In genomic region chr11:69640995-69641581, GRCh38 we compare ENCODE assay signal across 1 cellular context.
A peak's percentile ranks its signal among the peaks of the same experiment; 100 is the strongest.
TF ChIP-seq lines count a peak whose summit lies in the region.

CCND1 (plus strand) TSS chr11:69641156; CDS start chr11:69641314, 158 bp downstream.

TF ChIP-seq in HepG2, 621 proteins besides CTCF, POLR2A, EP300 and RAD21 (continued from another document and continues in another):
- TF ChIP-seq BATF2 (CRISPR knock-in tag; IDR thresholded peaks at IDR 0.05) (no peak), CCDC6 (CRISPR knock-in tag; IDR thresholded peaks at IDR 0.05) (no peak), FOXA1 (IDR thresholded peaks at IDR 0.05) (no peak), FOXA1 (CRISPR knock-in tag; IDR thresholded peaks at IDR 0.05) (0 out of 2 replicates have a peak, but pooled peaks have one; percentile 30), MAF1 (CRISPR knock-in tag; IDR thresholded peaks at IDR 0.05; ENCODE audit: borderline replicate concordance) (0 out of 2 replicates have a peak, but pooled peaks have one; percentile 52), RFX3 (CRISPR knock-in tag; IDR thresholded peaks at IDR 0.05) (no peak), ZFP36L1 (CRISPR knock-in tag; IDR thresholded peaks at IDR 0.05) (no peak), SP140L (CRISPR knock-in tag; IDR thresholded peaks at IDR 0.05; ENCODE audit: borderline replicate concordance) (no peak), TERF1 (CRISPR knock-in tag; IDR thresholded peaks at IDR 0.05) (no peak), HMGA1 (CRISPR knock-in tag; conservative IDR thresholded peaks at IDR 0.05) (no peak), ZNF589 (CRISPR knock-in tag; conservative IDR thresholded peaks at IDR 0.05) (no peak; the same call in 1 of the 2 replicates), ZNF740 (CRISPR knock-in tag; IDR thresholded peaks at IDR 0.05) (peak; percentile 61), MBNL3 (CRISPR knock-in tag; conservative IDR thresholded peaks at IDR 0.05) (no peak), HNF4A (CRISPR knock-in tag; IDR thresholded peaks at IDR 0.05) (peak; percentile 76), MATR3 (CRISPR knock-in tag; IDR thresholded peaks at IDR 0.05) (no peak), HINFP (CRISPR knock-in tag; IDR thresholded peaks at IDR 0.05; ENCODE audit: low read depth) (no peak), NFKB2 (CRISPR knock-in tag; IDR thresholded peaks at IDR 0.05; ENCODE audit: borderline replicate concordance) (peak; percentile 47), LBX2 (CRISPR knock-in tag; IDR thresholded peaks at IDR 0.05; ENCODE audit: borderline replicate concordance) (peak; percentile 62; the same call in 1 of the 2 replicates), AGO1 (IDR thresholded peaks at IDR 0.05; ENCODE audit: low read depth, low read length, poor library complexity, severe bottlenecking) (no peak), CBX2 (IDR thresholded peaks at IDR 0.05; ENCODE audit: low read depth, low read length) (no peak), CBX2 (CRISPR knock-in tag; IDR thresholded peaks at IDR 0.05; ENCODE audit: low read depth) (no peak), KMT2B (CRISPR knock-in tag; IDR thresholded peaks at IDR 0.05) (no peak), ZNF205 (CRISPR knock-in tag; IDR thresholded peaks at IDR 0.05) (no peak), SOX6 (IDR thresholded peaks at IDR 0.05) (no peak), SOX6 (CRISPR knock-in tag; IDR thresholded peaks at IDR 0.05) (peak; percentile 83), NFIB (CRISPR knock-in tag; IDR thresholded peaks at IDR 0.05; ENCODE audit: borderline replicate concordance) (no peak), FUBP1 (CRISPR knock-in tag; IDR thresholded peaks at IDR 0.05; ENCODE audit: borderline replicate concordance) (no peak), ADNP (CRISPR knock-in tag; IDR thresholded peaks at IDR 0.05) (no peak), ZNF549 (CRISPR knock-in tag; IDR thresholded peaks at IDR 0.05) (no peak), ZNF256 (CRISPR knock-in tag; conservative IDR thresholded peaks at IDR 0.05) (no peak; the same call in 1 of the 2 replicates), ZNF235 (CRISPR knock-in tag; IDR thresholded peaks at IDR 0.05; ENCODE audit: borderline replicate concordance) (0 out of 2 replicates have a peak, but pooled peaks have one; percentile 48), ZNF207 (IDR thresholded peaks at IDR 0.05; ENCODE audit: borderline replicate concordance) (no peak), DMTF1 (CRISPR knock-in tag; IDR thresholded peaks at IDR 0.05) (no peak), ZUFSP (CRISPR knock-in tag; IDR thresholded peaks at IDR 0.05; ENCODE audit: borderline replicate concordance) (no peak), PAWR (CRISPR knock-in tag; IDR thresholded peaks at IDR 0.05; ENCODE audit: borderline replicate concordance) (no peak), ZNF224 (CRISPR knock-in tag; IDR thresholded peaks at IDR 0.05) (no peak), ZNF501 (CRISPR knock-in tag; IDR thresholded peaks at IDR 0.05) (peak; percentile 59; the same call in 1 of the 2 replicates)
- TF ChIP-seq, protein P1, sequence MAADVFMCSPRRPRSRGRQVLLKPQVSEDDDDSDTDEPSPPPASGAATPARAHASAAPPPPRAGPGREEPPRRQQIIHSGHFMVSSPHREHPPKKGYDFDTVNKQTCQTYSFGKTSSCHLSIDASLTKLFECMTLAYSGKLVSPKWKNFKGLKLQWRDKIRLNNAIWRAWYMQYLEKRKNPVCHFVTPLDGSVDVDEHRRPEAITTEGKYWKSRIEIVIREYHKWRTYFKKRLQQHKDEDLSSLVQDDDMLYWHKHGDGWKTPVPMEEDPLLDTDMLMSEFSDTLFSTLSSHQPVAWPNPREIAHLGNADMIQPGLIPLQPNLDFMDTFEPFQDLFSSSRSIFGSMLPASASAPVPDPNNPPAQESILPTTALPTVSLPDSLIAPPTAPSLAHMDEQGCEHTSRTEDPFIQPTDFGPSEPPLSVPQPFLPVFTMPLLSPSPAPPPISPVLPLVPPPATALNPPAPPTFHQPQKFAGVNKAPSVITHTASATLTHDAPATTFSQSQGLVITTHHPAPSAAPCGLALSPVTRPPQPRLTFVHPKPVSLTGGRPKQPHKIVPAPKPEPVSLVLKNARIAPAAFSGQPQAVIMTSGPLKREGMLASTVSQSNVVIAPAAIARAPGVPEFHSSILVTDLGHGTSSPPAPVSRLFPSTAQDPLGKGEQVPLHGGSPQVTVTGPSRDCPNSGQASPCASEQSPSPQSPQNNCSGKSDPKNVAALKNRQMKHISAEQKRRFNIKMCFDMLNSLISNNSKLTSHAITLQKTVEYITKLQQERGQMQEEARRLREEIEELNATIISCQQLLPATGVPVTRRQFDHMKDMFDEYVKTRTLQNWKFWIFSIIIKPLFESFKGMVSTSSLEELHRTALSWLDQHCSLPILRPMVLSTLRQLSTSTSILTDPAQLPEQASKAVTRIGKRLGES (CRISPR knock-in tag; IDR thresholded peaks at IDR 0.05; ENCODE audit: borderline replicate concordance), result peak; percentile 48; the same call in 1 of the 2 replicates
- TF ChIP-seq, protein P2, sequence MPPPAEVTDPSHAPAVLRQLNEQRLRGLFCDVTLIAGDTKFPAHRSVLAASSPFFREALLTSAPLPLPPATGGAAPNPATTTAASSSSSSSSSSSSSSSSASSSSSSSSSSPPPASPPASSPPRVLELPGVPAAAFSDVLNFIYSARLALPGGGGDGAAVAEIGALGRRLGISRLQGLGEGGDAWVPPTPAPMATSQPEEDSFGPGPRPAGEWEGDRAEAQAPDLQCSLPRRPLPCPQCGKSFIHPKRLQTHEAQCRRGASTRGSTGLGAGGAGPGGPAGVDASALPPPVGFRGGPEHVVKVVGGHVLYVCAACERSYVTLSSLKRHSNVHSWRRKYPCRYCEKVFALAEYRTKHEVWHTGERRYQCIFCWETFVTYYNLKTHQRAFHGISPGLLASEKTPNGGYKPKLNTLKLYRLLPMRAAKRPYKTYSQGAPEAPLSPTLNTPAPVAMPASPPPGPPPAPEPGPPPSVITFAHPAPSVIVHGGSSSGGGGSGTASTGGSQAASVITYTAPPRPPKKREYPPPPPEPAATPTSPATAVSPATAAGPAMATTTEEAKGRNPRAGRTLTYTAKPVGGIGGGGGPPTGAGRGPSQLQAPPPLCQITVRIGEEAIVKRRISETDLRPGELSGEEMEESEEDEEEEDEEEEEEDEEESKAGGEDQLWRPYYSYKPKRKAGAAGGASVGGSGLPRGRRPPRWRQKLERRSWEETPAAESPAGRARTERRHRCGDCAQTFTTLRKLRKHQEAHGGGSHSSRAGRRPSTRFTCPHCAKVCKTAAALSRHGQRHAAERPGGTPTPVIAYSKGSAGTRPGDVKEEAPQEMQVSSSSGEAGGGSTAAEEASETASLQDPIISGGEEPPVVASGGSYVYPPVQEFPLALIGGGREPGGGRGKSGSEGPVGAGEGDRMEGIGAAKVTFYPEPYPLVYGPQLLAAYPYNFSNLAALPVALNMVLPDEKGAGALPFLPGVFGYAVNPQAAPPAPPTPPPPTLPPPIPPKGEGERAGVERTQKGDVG (CRISPR knock-in tag; IDR thresholded peaks at IDR 0.05; ENCODE audit: borderline replicate concordance), result no peak
- TF ChIP-seq, protein P3, sequence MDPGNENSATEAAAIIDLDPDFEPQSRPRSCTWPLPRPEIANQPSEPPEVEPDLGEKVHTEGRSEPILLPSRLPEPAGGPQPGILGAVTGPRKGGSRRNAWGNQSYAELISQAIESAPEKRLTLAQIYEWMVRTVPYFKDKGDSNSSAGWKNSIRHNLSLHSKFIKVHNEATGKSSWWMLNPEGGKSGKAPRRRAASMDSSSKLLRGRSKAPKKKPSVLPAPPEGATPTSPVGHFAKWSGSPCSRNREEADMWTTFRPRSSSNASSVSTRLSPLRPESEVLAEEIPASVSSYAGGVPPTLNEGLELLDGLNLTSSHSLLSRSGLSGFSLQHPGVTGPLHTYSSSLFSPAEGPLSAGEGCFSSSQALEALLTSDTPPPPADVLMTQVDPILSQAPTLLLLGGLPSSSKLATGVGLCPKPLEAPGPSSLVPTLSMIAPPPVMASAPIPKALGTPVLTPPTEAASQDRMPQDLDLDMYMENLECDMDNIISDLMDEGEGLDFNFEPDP (CRISPR knock-in tag; conservative IDR thresholded peaks at IDR 0.05), result no peak
- TF ChIP-seq, protein P4, sequence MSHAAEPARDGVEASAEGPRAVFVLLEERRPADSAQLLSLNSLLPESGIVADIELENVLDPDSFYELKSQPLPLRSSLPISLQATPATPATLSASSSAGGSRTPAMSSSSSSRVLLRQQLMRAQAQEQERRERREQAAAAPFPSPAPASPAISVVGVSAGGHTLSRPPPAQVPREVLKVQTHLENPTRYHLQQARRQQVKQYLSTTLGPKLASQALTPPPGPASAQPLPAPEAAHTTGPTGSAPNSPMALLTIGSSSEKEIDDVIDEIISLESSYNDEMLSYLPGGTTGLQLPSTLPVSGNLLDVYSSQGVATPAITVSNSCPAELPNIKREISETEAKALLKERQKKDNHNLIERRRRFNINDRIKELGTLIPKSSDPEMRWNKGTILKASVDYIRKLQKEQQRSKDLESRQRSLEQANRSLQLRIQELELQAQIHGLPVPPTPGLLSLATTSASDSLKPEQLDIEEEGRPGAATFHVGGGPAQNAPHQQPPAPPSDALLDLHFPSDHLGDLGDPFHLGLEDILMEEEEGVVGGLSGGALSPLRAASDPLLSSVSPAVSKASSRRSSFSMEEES (CRISPR knock-in tag; IDR thresholded peaks at IDR 0.05), result peak; percentile 23; the same call in 1 of the 2 replicates
